8 cellular contexts compared by ENCODE assay signal in genomic region chr1:61082336-61083013, GRCh38. TPM values are rescaled to one million over a fixed set of nuclear protein-coding genes. Genes with fewer than 3 reads are reported as not detected.
DNase-seq lines count a peak whose midpoint lies in the region; ATAC-seq and TF ChIP-seq lines count a peak whose summit lies in the region.

Gene NFIA, plus strand, starts transcription at chr1:61082561.

- POLR2A ChIA-PET in CD4-positive, alpha-beta T cell (lab: Charles Lee): interaction anchor here (1.0 to 2.5 kb wide), 2 partner anchors 31 to 75 kb away, joined by 3 to 20 read pairs; no protein-coding TSS in a partner anchor

- H3K36me3 Mint-ChIP-seq in CD4-positive, alpha-beta T cell (ENCODE audit: low read depth): peaks cover 14% of the 10 kb centered on the region

- intact Hi-C loops in CD4-positive, alpha-beta T cell (cut with DNase I, micrococcal nuclease): no loop called here
- intact Hi-C loops in body of pancreas (cut with DNase I): no loop called here
- intact Hi-C loops in psoas muscle (cut with DNase I): loop anchor here (5.0 to 10.0 kb wide), 4 partner anchors 100 to 252 kb away; no protein-coding TSS in a partner anchor

- peak in 2 of 3 donors; percentile 76 to 78 for TF ChIP-seq POLR2A in body of pancreas (IDR thresholded peaks at IDR 0.05)

- H3K4me1 Mint-ChIP-seq in CD4-positive, alpha-beta T cell (ENCODE audit: low read depth): peaks cover 51% of the 10 kb centered on the region

- H3K4me1 ChIP-seq in body of pancreas: peaks cover 62% of the 10 kb centered on the region
- H3K4me1 ChIP-seq in psoas muscle: peaks cover 44% of the 10 kb centered on the region

- H3K27ac ChIP-seq in CD4-positive, alpha-beta T cell (ENCODE audit: low read depth, low read length): peak within 1 kb of the TSS; percentile 10
- H3K27ac ChIP-seq in body of pancreas (peak within 1 kb of the TSS; percentile 82 to 91 (median 88)), psoas muscle (peak within 1 kb of the TSS; percentile 97)

- no peaks in the 10 kb centered on the region for H3K9me3 ChIP-seq in CD4-positive, alpha-beta T cell (ENCODE audit: control insufficient read depth, low read length)
- H3K9me3 ChIP-seq in body of pancreas (no peaks in the 10 kb centered on the region), psoas muscle (no peaks in the 10 kb centered on the region)

- H3K4me3 ChIP-seq in body of pancreas (peak within 1 kb of the TSS; percentile 46 to 72), psoas muscle (peak within 1 kb of the TSS; percentile 90)

- CTCF ChIA-PET in CD4-positive, alpha-beta T cell (lab: Charles Lee): interaction anchor here (0.7 to 3.1 kb wide), 4 partner anchors 18 to 701 kb away, joined by 3 to 24 read pairs (median 4); no protein-coding TSS in a partner anchor

- H3K27me3 Mint-ChIP-seq in CD4-positive, alpha-beta T cell: no peaks in the 10 kb centered on the region

- H3K27me3 ChIP-seq in CD4-positive, alpha-beta T cell (ENCODE audit: control insufficient read depth, insufficient read depth, low read length): no peaks in the 10 kb centered on the region
- H3K27me3 ChIP-seq in body of pancreas: no peaks in the 10 kb centered on the region
- no peaks in the 10 kb centered on the region for H3K27me3 ChIP-seq in psoas muscle (ENCODE audit: insufficient read depth in 3 of 3, low read length in 2 of 3)

- no peak for TF ChIP-seq CTCF in CD4-positive, alpha-beta T cell (IDR thresholded peaks at IDR 0.05)
- TF ChIP-seq CTCF in body of pancreas (IDR thresholded peaks at IDR 0.05) (peak in 2 of 7 experiments; percentile 11 to 12), psoas muscle (IDR thresholded peaks at IDR 0.05) (no peak)

- H3K4me3 Mint-ChIP-seq in CD4-positive, alpha-beta T cell: peak within 1 kb of the TSS; percentile 94

- H3K27ac Mint-ChIP-seq in CD4-positive, alpha-beta T cell: peak within 1 kb of the TSS; percentile 87

- H3K9me3 Mint-ChIP-seq in CD4-positive, alpha-beta T cell: no peaks in the 10 kb centered on the region

- peak; percentile 7 for ATAC-seq in CD4-positive, alpha-beta T cell (ENCODE audit: poor library complexity)
- ATAC-seq in body of pancreas: peak; percentile 34
- ATAC-seq in psoas muscle: peak; percentile 55 to 68 (median 60)
- no peak for ATAC-seq in GM21381 (IDR thresholded peaks at IDR 0.05; ENCODE audit: unreplicated experiment)

- WGBS in body of pancreas, 2 donors: 0% methylated on average over 32 to 47 of the region's 69 CpGs
- WGBS in psoas muscle, 3 donors: 0 to 1% (median 0%) methylated on average over 42 to 62 of the region's 69 CpGs

- H3K36me3 ChIP-seq in body of pancreas (replicated peaks in 1 of 2; ENCODE audit: insufficient read depth in 1 of 2, low read depth in 2 of 2): no peaks in the 10 kb centered on the region
- H3K36me3 ChIP-seq in psoas muscle (ENCODE audit: insufficient read depth in 1 of 2, low read depth in 1 of 2): no peaks in the 10 kb centered on the region

- in situ Hi-C loops in KBM-7 (cut with MboI; ENCODE audit: low pct_unique_long_range_greater_than_20kb, low sequenced_read_pairs): no loop called here

- peak in 5 of 10 experiments; percentile 4 to 41 (median 13) for DNase-seq in CD4-positive, alpha-beta T cell
- peak; percentile 60 for DNase-seq in KBM-7
- peak; percentile 56 for DNase-seq in SKM-1 treated with dmso at 0.1 percent for 144 hours (lab: John Stamatoyannopoulos, UW; ENCODE audit: unreplicated experiment)
- DNase-seq in body of pancreas: peak; percentile 69 to 81 (median 74)
- peak in 29 of 51 donors; percentile 22 to 74 (median 52) for DNase-seq in hypothalamus (lab: John Stamatoyannopoulos, UW)
- DNase-seq in psoas muscle: peak; percentile 41 to 81
- no peak for DNase-seq in NCI-H526 treated with DMSO at 0.1 percent for 48 hours (lab: John Stamatoyannopoulos, UW)

RNA-seq across cellular contexts. Expression of gene NFIA, which starts in this region (rescaled TPM):
- total RNA-seq in CD4-positive, alpha-beta T cell: 1 to 10 TPM; 4.8 to 5.9 TPM
- total RNA-seq in body of pancreas: 10 to 100 TPM; 21.5 to 32.3 TPM
- 10 to 100 TPM; 30.6 to 42.7 (median 42.3) TPM for total RNA-seq in psoas muscle
- polyA plus RNA-seq in psoas muscle: 10 to 100 TPM in 1 of 3 donors, 1 to 10 TPM in 2; 4.0 to 11.7 (median 4.2) TPM

Comparison
In these comparisons a context has a peak if more than half of its experiments do, and no peak if none do; other contexts are left out.
1. H3K27ac ChIP-seq: peak in every context shown above with its lines; median percentile 97 in psoas muscle; 88 in body of pancreas; 10 in CD4-positive, alpha-beta T cell.
2. intact Hi-C loops: an anchor here in psoas muscle (5.0 to 10.0 kb wide); none called in CD4-positive, alpha-beta T cell and body of pancreas.